ENCODE assay signal across 8 cellular contexts in genomic region chr6:3231213-3232016, GRCh38. TPM values are rescaled to one million over a fixed set of nuclear protein-coding genes. Genes with fewer than 3 reads are reported as not detected.
DNase-seq lines count a peak whose midpoint lies in the region; ATAC-seq and TF ChIP-seq lines count a peak whose summit lies in the region.

No MANE protein-coding gene starts in this region.

- H3K9me3 Mint-ChIP-seq in Calu3 (ENCODE audit: low read depth, unreplicated experiment), result no peaks in the 10 kb centered on the region
- no peaks in the 10 kb centered on the region for H3K9me3 Mint-ChIP-seq in activated T-helper 17 cell treated with anti-CD3 and anti-CD28 coated beads, Interleukin-2, amount 50 U/mL, for 72 hours

- no peak for ATAC-seq in activated T-helper 17 cell treated with anti-CD3 and anti-CD28 coated beads, Interleukin-2, amount 50 U/mL, for 72 hours (replicated peaks)
- peak; percentile 87 for ATAC-seq in Right ventricle myocardium superior (ENCODE audit: poor library complexity)
- no peak for ATAC-seq in GM19463 (IDR thresholded peaks at IDR 0.05; ENCODE audit: unreplicated experiment)

- CTCF ChIA-PET in Calu3 (lab: Charles Lee), result interaction anchor here (2.2 kb wide), 1 partner anchor 20 kb away, joined by 8 read pairs; no protein-coding TSS in a partner anchor

- DNase-seq in Calu3 (peak; percentile 81), NCI-H146 (lab: John Stamatoyannopoulos, UW) (peak; percentile 95), Right ventricle myocardium superior (peak; percentile 72), nucleus accumbens (lab: John Stamatoyannopoulos, UW) (peak in 54 of 56 donors; percentile 33 to 92 (median 70)), SW 1271 (lab: John Stamatoyannopoulos, UW) (no peak)
- no peak for DNase-seq in stimulated activated CD4-positive, alpha-beta T cell treated with anti-CD3 and anti-CD28 coated beads, Interleukin-4, amount 100 ng/mL, for 1 hour

- peaks cover 16% of the 10 kb centered on the region for H3K36me3 Mint-ChIP-seq in Calu3 (ENCODE audit: insufficient read depth, unreplicated experiment)
- H3K36me3 Mint-ChIP-seq in activated T-helper 17 cell treated with anti-CD3 and anti-CD28 coated beads, Interleukin-2, amount 50 U/mL, for 72 hours (ENCODE audit: low read depth), result peaks cover 6% of the 10 kb centered on the region

- peaks cover 11% of the 10 kb centered on the region for H3K4me1 Mint-ChIP-seq in Calu3 (ENCODE audit: low read depth, unreplicated experiment)
- H3K4me1 Mint-ChIP-seq in activated T-helper 17 cell treated with anti-CD3 and anti-CD28 coated beads, Interleukin-2, amount 50 U/mL, for 72 hours, result peaks cover 14% of the 10 kb centered on the region

- no peak overlapping the region for H3K27ac Mint-ChIP-seq in Calu3 (ENCODE audit: unreplicated experiment)
- no peak overlapping the region for H3K27ac Mint-ChIP-seq in activated T-helper 17 cell treated with anti-CD3 and anti-CD28 coated beads, Interleukin-2, amount 50 U/mL, for 72 hours

- TF ChIP-seq CTCF in Calu3 (IDR thresholded peaks at IDR 0.05; ENCODE audit: unreplicated experiment), result no peak

- H3K4me3 Mint-ChIP-seq in Calu3 (ENCODE audit: low read depth, unreplicated experiment), result peak overlapping the region; percentile 73
- peak overlapping the region; percentile 81 for H3K4me3 Mint-ChIP-seq in activated T-helper 17 cell treated with anti-CD3 and anti-CD28 coated beads, Interleukin-2, amount 50 U/mL, for 72 hours

- peaks cover 93% of the 10 kb centered on the region for H3K27me3 Mint-ChIP-seq in Calu3 (ENCODE audit: unreplicated experiment)
- peaks cover 69% of the 10 kb centered on the region for H3K27me3 Mint-ChIP-seq in activated T-helper 17 cell treated with anti-CD3 and anti-CD28 coated beads, Interleukin-2, amount 50 U/mL, for 72 hours

- intact Hi-C loops in Calu3 (cut with micrococcal nuclease; ENCODE audit: unreplicated experiment) (no loop called here), Right ventricle myocardium superior (cut with DNase I) (no loop called here)

- BruUV-seq in Calu3 (replicated peaks; lab: Mats Ljungman, UMichigan), result no TSS peak

RNA-seq across cellular contexts. Expression of gene TUBB2B, which starts 4.0 kb away (rescaled TPM):
- total RNA-seq in Calu3 (2022) (2.5 and 3.0 TPM in 2 replicates), Right ventricle myocardium superior (1.3 TPM)
- under 1 TPM in 1 of 2 donors, not detected in 1; 0.35 TPM for total RNA-seq in activated T-helper 17 cell treated with anti-CD3 and anti-CD28 coated beads, Interleukin-2, amount 50 U/mL, for 72 hours

RNA-seq across cellular contexts. Expression of gene PSMG4, which starts 27.3 kb away (rescaled TPM):
- total RNA-seq in Calu3 (2022) (17.6 and 17.8 TPM in 2 replicates), Right ventricle myocardium superior (8.9 TPM)
- total RNA-seq in activated T-helper 17 cell treated with anti-CD3 and anti-CD28 coated beads, Interleukin-2, amount 50 U/mL, for 72 hours, result 10 to 100 TPM; 17.0 to 24.7 TPM

Comparison
In these comparisons a context has a peak if more than half of its experiments do, and no peak if none do; other contexts are left out.
1. DNase-seq: peak in Calu3 (single experiment), NCI-H146 (single experiment), Right ventricle myocardium superior (single experiment) and nucleus accumbens (54 of 56); none in stimulated activated CD4-positive, alpha-beta T cell treated with anti-CD3 and anti-CD28 coated beads, Interleukin-4, amount 100 ng/mL, for 1 hour (single experiment) and SW 1271 (0 of 2).